ENCODE assay signal across 8 cellular contexts in the genomic region with DNA sequence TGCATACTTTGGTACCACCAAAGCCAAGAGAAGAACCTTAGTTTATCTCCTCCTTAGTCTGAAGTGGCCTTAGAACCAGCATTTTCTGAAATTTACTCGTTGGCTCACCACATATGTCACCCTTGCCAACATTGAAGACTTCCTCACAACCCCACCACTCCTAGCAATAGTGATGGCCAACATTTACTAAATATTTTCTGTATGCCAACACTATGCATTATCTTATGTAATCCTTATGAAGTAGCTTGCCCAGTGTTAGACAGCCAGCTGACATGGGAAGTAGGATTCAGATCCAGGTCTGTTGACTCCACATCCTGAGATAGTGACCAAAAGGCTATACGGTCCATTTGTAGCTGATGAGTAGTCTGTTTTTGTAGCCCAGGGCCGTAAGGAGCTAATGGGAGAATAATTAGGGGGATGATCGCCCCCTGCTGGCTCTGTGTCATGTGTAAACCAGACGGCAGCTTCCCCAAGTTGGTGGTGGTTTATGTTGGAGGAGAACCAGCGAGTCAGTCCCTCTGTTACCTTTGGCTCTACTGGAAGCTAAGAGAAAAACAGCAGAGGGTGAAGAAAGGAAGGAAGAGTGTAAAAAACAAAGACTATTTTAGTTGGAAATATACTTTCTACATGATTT.
DNase-seq lines count a peak whose midpoint lies in the region; ATAC-seq, FAIRE-seq and TF ChIP-seq lines count a peak whose summit lies in the region.

No MANE protein-coding gene starts in this region.

- peak; percentile 63 for ATAC-seq in naive thymus-derived CD4-positive, alpha-beta T cell
- peak; percentile 53 for ATAC-seq in stimulated activated memory B cell treated with anti-CD40 and anti-IgM and Interleukin-4, amounts not matched to agents 10 μg/mL and 1 μg/mL and 100 μg/mL, for 72 hours

- CTCF ChIA-PET in naive thymus-derived CD4-positive, alpha-beta T cell (lab: Charles Lee) = interaction anchor here (0.6 to 10.3 kb wide), 17 partner anchors 9 to 602 kb away, joined by 3 to 114 read pairs (median 4); no protein-coding TSS in a partner anchor

- intact Hi-C loops in esophagus muscularis mucosa (cut with DNase I) = loop anchor here (2.0 kb wide), 1 partner anchor 212 kb away; no protein-coding TSS in a partner anchor
- intact Hi-C loops in naive thymus-derived CD4-positive, alpha-beta T cell (cut with micrococcal nuclease) = loop anchor here (1.0 to 5.0 kb wide), 5 partner anchors 289 to 600 kb away; no protein-coding TSS in a partner anchor

- H3K27me3 Mint-ChIP-seq in naive thymus-derived CD4-positive, alpha-beta T cell = peaks cover 8 to 15% (median 13%) of the 10 kb centered on the region in 5 donors
- H3K27me3 Mint-ChIP-seq in stimulated activated memory B cell treated with anti-CD40 and anti-IgM and Interleukin-4, amounts not matched to agents 10 μg/mL and 1 μg/mL and 100 μg/mL, for 72 hours = peaks cover 21% of the 10 kb centered on the region

- WGBS in esophagus muscularis mucosa = 15% methylated on average over 6 of the region's 6 CpGs

- no peaks in the 10 kb centered on the region for H3K9me2 ChIP-seq in OCI-LY1 (ENCODE audit: low read depth, low read length)

- no peaks in the 10 kb centered on the region for H3K36me3 Mint-ChIP-seq in naive thymus-derived CD4-positive, alpha-beta T cell
- no peaks in the 10 kb centered on the region for H3K36me3 Mint-ChIP-seq in stimulated activated memory B cell treated with anti-CD40 and anti-IgM and Interleukin-4, amounts not matched to agents 10 μg/mL and 1 μg/mL and 100 μg/mL, for 72 hours

- DNase-seq in activated gamma-delta T cell treated with Interleukin-2 at 50 U/mL for 16 hours (peak; percentile 41), activated gamma-delta T cell (lab: John Stamatoyannopoulos, UW) (no peak), HTR-8/SVneo (ENCODE audit: insufficient read length, low spot score) (peak; percentile 74), activated T-cell treated with anti-CD3 and anti-CD28 coated beads for 24 hours (ENCODE audit: low read depth) (peak; percentile 57), esophagus muscularis mucosa (ENCODE audit: extremely low spot score) (peak; percentile 95)
- peak; percentile 28 to 60 (median 52) for DNase-seq in naive thymus-derived CD4-positive, alpha-beta T cell

- H3K9ac ChIP-seq in OCI-LY1 (ENCODE audit: low read length) = no peak overlapping the region

- H3F3A ChIP-seq in OCI-LY1 (ENCODE audit: insufficient read depth, low read length) = no peaks in the 10 kb centered on the region

- no peak for TF ChIP-seq EP300 in esophagus muscularis mucosa (IDR thresholded peaks at IDR 0.05)

- POLR2A ChIA-PET in naive thymus-derived CD4-positive, alpha-beta T cell (lab: Charles Lee) = interaction anchor here (0.6 to 1.0 kb wide), 3 partner anchors 9 to 599 kb away, joined by 3 to 4 read pairs (median 3); no protein-coding TSS in a partner anchor

- FAIRE-seq in HTR-8/SVneo (lab: Jason Lieb, UNC) = peak; percentile 40

- TF ChIP-seq CTCF in OCI-LY1 (IDR thresholded peaks at IDR 0.05; ENCODE audit: low read length) (peak; percentile 74), esophagus muscularis mucosa (IDR thresholded peaks at IDR 0.05) (peak; percentile 61 to 71 (median 71))

- H2AFZ ChIP-seq in OCI-LY1 (ENCODE audit: low read length) = no peak overlapping the region

- H3K4me3 ChIP-seq in OCI-LY1 (ENCODE audit: low read depth, low read length, poor library complexity, severe bottlenecking) (no peak overlapping the region), esophagus muscularis mucosa (no peak overlapping the region)
- no peak overlapping the region for H3K4me3 ChIP-seq in naive thymus-derived CD4-positive, alpha-beta T cell (ENCODE audit: low read length)

- no peaks in the 10 kb centered on the region for H4K20me1 ChIP-seq in OCI-LY1 (ENCODE audit: insufficient read depth, low read length)

- H3K27ac ChIP-seq in OCI-LY1 (ENCODE audit: low read depth, low read length, poor library complexity, severe bottlenecking) (no peak overlapping the region), esophagus muscularis mucosa (replicated peaks in 1 of 4) (peak overlapping the region; percentile 50 to 80 (median 78))
- no peak overlapping the region for H3K27ac ChIP-seq in naive thymus-derived CD4-positive, alpha-beta T cell (ENCODE audit: low read depth, low read length)

- H3K4me2 ChIP-seq in OCI-LY1 (ENCODE audit: low read length) = no peak overlapping the region

- H3K27ac Mint-ChIP-seq in naive thymus-derived CD4-positive, alpha-beta T cell = no peak overlapping the region
- H3K27ac Mint-ChIP-seq in stimulated activated memory B cell treated with anti-CD40 and anti-IgM and Interleukin-4, amounts not matched to agents 10 μg/mL and 1 μg/mL and 100 μg/mL, for 72 hours = no peak overlapping the region

- H3K9me3 ChIP-seq in OCI-LY1 (ENCODE audit: low read length) (no peaks in the 10 kb centered on the region), esophagus muscularis mucosa (no peaks in the 10 kb centered on the region)
- no peaks in the 10 kb centered on the region for H3K9me3 ChIP-seq in naive thymus-derived CD4-positive, alpha-beta T cell (ENCODE audit: control insufficient read depth in 2 of 3, low read length in 3 of 3)

- no peak overlapping the region for H3K4me3 Mint-ChIP-seq in naive thymus-derived CD4-positive, alpha-beta T cell
- no peak overlapping the region for H3K4me3 Mint-ChIP-seq in stimulated activated memory B cell treated with anti-CD40 and anti-IgM and Interleukin-4, amounts not matched to agents 10 μg/mL and 1 μg/mL and 100 μg/mL, for 72 hours

- H3K9me3 Mint-ChIP-seq in naive thymus-derived CD4-positive, alpha-beta T cell = no peaks in the 10 kb centered on the region
- H3K9me3 Mint-ChIP-seq in stimulated activated memory B cell treated with anti-CD40 and anti-IgM and Interleukin-4, amounts not matched to agents 10 μg/mL and 1 μg/mL and 100 μg/mL, for 72 hours = peaks cover 3% of the 10 kb centered on the region

- H3K4me1 Mint-ChIP-seq in naive thymus-derived CD4-positive, alpha-beta T cell = peaks cover 0 to 4% (median 0%) of the 10 kb centered on the region in 7 donors
- H3K4me1 Mint-ChIP-seq in stimulated activated memory B cell treated with anti-CD40 and anti-IgM and Interleukin-4, amounts not matched to agents 10 μg/mL and 1 μg/mL and 100 μg/mL, for 72 hours = no peaks in the 10 kb centered on the region

- H3K79me2 ChIP-seq in OCI-LY1 (ENCODE audit: insufficient read depth, low read length) = no peaks in the 10 kb centered on the region

- TF ChIP-seq POLR2A in esophagus muscularis mucosa (IDR thresholded peaks at IDR 0.05; ENCODE audit: low read depth) = no peak

- no peaks in the 10 kb centered on the region for H3K4me1 ChIP-seq in OCI-LY1 (ENCODE audit: insufficient read depth, low read length, severe bottlenecking)
- H3K4me1 ChIP-seq in esophagus muscularis mucosa = peaks cover 26 to 63% (median 50%) of the 10 kb centered on the region in 4 donors
- no peaks in the 10 kb centered on the region for H3K4me1 ChIP-seq in naive thymus-derived CD4-positive, alpha-beta T cell (ENCODE audit: control insufficient read depth in 2 of 2, insufficient read depth in 2 of 2, low read length in 2 of 2)

- H3K27me3 ChIP-seq in OCI-LY1 (ENCODE audit: insufficient read depth, low read length) (no peaks in the 10 kb centered on the region), esophagus muscularis mucosa (no peaks in the 10 kb centered on the region)
- H3K27me3 ChIP-seq in naive thymus-derived CD4-positive, alpha-beta T cell (ENCODE audit: control insufficient read depth in 2 of 2, insufficient read depth in 2 of 2, low read length in 2 of 2) = no peaks in the 10 kb centered on the region

- H3K36me3 ChIP-seq in OCI-LY1 (ENCODE audit: insufficient read depth, low read length) (no peaks in the 10 kb centered on the region), esophagus muscularis mucosa (peaks cover 0 to 10% (median 6%) of the 10 kb centered on the region in 4 donors)
- H3K36me3 ChIP-seq in naive thymus-derived CD4-positive, alpha-beta T cell (ENCODE audit: control insufficient read depth in 2 of 3, insufficient read depth in 3 of 3, low read length in 3 of 3) = no peaks in the 10 kb centered on the region

Comparison
In these comparisons a context has a peak if more than half of its experiments do, and no peak if none do; other contexts are left out.
1. H3K27ac ChIP-seq: peak in esophagus muscularis mucosa (4 of 4); none in OCI-LY1 (single experiment) and naive thymus-derived CD4-positive, alpha-beta T cell (single experiment).